ENCODE assay signal across 9 cellular contexts in the genomic region with DNA sequence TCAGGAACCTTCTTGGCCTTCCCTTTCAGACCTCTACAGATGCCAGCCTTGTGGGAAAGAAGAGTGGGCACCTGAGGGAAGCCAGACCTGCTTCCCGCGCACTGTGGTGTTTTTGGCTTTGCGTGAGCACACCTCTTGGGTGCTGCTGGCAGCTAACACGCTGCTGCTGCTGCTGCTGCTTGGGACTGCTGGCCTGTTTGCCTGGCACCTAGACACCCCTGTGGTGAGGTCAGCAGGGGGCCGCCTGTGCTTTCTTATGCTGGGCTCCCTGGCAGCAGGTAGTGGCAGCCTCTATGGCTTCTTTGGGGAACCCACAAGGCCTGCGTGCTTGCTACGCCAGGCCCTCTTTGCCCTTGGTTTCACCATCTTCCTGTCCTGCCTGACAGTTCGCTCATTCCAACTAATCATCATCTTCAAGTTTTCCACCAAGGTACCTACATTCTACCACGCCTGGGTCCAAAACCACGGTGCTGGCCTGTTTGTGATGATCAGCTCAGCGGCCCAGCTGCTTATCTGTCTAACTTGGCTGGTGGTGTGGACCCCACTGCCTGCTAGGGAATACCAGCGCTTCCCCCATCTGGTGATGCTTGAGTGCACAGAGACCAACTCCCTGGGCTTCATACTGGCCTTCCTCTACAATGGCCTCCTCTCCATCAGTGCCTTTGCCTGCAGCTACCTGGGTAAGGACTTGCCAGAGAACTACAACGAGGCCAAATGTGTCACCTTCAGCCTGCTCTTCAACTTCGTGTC. TPM values are rescaled to one million over a fixed set of nuclear protein-coding genes. Genes with fewer than 3 reads are reported as not detected.
DNase-seq lines count a peak whose midpoint lies in the region; ATAC-seq, FAIRE-seq and TF ChIP-seq lines count a peak whose summit lies in the region.
"Had no signal": no experiment of that assay in that cellular context is flagged by ENCODE, and none has a peak within 500 bp of the region (broad histone marks: within the 10 kb centered on the region; RNA-seq: fewer than 3 reads in every experiment).

No MANE protein-coding gene starts in this region.

- peaks cover 0 to 10% (median 0%) of the 10 kb centered on the region in 11 experiments; a peak in 6 of 22 replicates for H3K36me3 ChIP-seq in BLaER1 treated with 17β-estradiol and CSF1 and Interleukin-3, amounts not matched to agents 10 nM and 100 nM
- H3K36me3 ChIP-seq in OCI-LY7 (ENCODE audit: insufficient read depth, low read length): peaks cover 4% of the 10 kb centered on the region; the same call in 1 of the 2 replicates
- no peaks in the 10 kb centered on the region for H3K36me3 ChIP-seq in H1 (ENCODE audit: control insufficient read depth in 2 of 4, insufficient read depth in 4 of 4, low read length in 3 of 4)
- no peaks in the 10 kb centered on the region for H3K36me3 ChIP-seq in neural progenitor cell

- H3K4me3 Mint-ChIP-seq in neural progenitor cell: peak overlapping the region; percentile 95

- H3K18ac ChIP-seq in H1 (ENCODE audit: extremely low read depth, low read length): 0 out of 2 replicates have a peak overlapping the region, but pooled peaks have one; percentile 15

- peaks cover 16 to 34% (median 29%) of the 10 kb centered on the region in 11 experiments; a peak in 20 of 22 replicates for H4K20me1 ChIP-seq in BLaER1 treated with 17β-estradiol and CSF1 and Interleukin-3, amounts not matched to agents 10 nM and 100 nM
- H4K20me1 ChIP-seq in OCI-LY7 (ENCODE audit: insufficient read depth, low read length) (no peaks in the 10 kb centered on the region), H1 (replicated peaks in 1 of 2; ENCODE audit: control insufficient read depth in 1 of 2, insufficient read depth in 2 of 2, low read length in 2 of 2) (peaks cover 0 to 12% of the 10 kb centered on the region in 2 experiments), neural progenitor cell (ENCODE audit: low read depth) (peaks cover 12% of the 10 kb centered on the region)

- H2BK15ac ChIP-seq in H1 (ENCODE audit: low read length): peak overlapping the region; percentile 24; the same call in 1 of the 2 replicates

- POLR2A ChIA-PET in OCI-LY7 (lab: Charles Lee) (interaction anchor here (0.7 kb wide), 1 partner anchor 620 kb away, joined by 3 read pairs; no protein-coding TSS in a partner anchor), H1 (lab: Charles Lee; ENCODE audit: partially characterized antibody) (interaction anchor here (1.1 to 17.4 kb wide), 4 partner anchors 9 to 53 kb away, joined by 5 to 196 read pairs (median 7); a partner anchor contains a TSS)

- peaks cover 5% of the 10 kb centered on the region for H3K79me1 ChIP-seq in H1 (ENCODE audit: low read depth, low read length)

- no peak overlapping the region; the same call in 1 of the 2 replicates for H2BK5ac ChIP-seq in H1 (ENCODE audit: low read depth, low read length)

- H2BK20ac ChIP-seq in H1 (ENCODE audit: low read length): no peak overlapping the region

- H3K27me3 Mint-ChIP-seq in neural progenitor cell (ENCODE audit: insufficient read depth, low read depth): peaks cover 7% of the 10 kb centered on the region

- intact Hi-C loops in OCI-LY7 (cut with micrococcal nuclease; ENCODE audit: unreplicated experiment): no loop called here

- TF ChIP-seq CTCF in OCI-LY7 (conservative IDR thresholded peaks at IDR 0.05; ENCODE audit: low read length) (no peak), H1 (IDR thresholded peaks at IDR 0.05; ENCODE audit: control extremely low read depth in 1 of 3, insufficient read depth in 1 of 3, low read depth in 1 of 3, low read length in 3 of 3) (no peak), neural progenitor cell (IDR thresholded peaks at IDR 0.05) (no peak)

- peaks cover 29% of the 10 kb centered on the region for H3K4me1 Mint-ChIP-seq in neural progenitor cell

- peaks cover 10% of the 10 kb centered on the region for H3F3A ChIP-seq in neural progenitor cell (ENCODE audit: low read depth)

- peak overlapping the region; percentile 70 to 99 (median 95) for H3K4me2 ChIP-seq in BLaER1 treated with 17β-estradiol and CSF1 and Interleukin-3, amounts not matched to agents 10 nM and 100 nM
- H3K4me2 ChIP-seq in OCI-LY7 (ENCODE audit: low read length) (peak overlapping the region; percentile 73), H1 (ENCODE audit: insufficient read depth in 1 of 2, low read depth in 2 of 2, low read length in 2 of 2) (peak overlapping the region; percentile 70 to 87), neural progenitor cell (peak overlapping the region; percentile 81)

- H2AFZ ChIP-seq in OCI-LY7 (ENCODE audit: low read length) (peak overlapping the region; percentile 60; the same call in 1 of the 2 replicates), H1 (ENCODE audit: low read length) (peak overlapping the region; percentile 34; the same call in 1 of the 2 replicates), neural progenitor cell (replicated peaks) (no peak overlapping the region)

- peak overlapping the region; percentile 68 for H2AK5ac ChIP-seq in H1 (ENCODE audit: low read depth, low read length)

- peak overlapping the region; percentile 52 for H4K91ac ChIP-seq in H1 (replicated peaks; ENCODE audit: insufficient read length, low read length)

- 88% methylated on average over 14 of the region's 14 CpGs; no CpG with 5 or more reads in 1 of the 2 experiments for WGBS in H1 (ENCODE audit: extremely low coverage in 1 of 2, insufficient coverage in 1 of 2, insufficient read length in 1 of 2, insufficient replicate concordance in 2 of 2, low coverage in 1 of 2, low lambda C conversion rate in 2 of 2, missing lambda C conversion rate in 1 of 2), 2 experiments

- H3K27me3 ChIP-seq in BLaER1 treated with 17β-estradiol and CSF1 and Interleukin-3, amounts not matched to agents 10 nM and 100 nM: no peaks in the 10 kb centered on the region
- H3K27me3 ChIP-seq in H1 (replicated peaks in 1 of 4; ENCODE audit: control insufficient read depth in 3 of 4, extremely low read depth in 1 of 4, insufficient read depth in 3 of 4, low read length in 3 of 4): no peaks in the 10 kb centered on the region; a peak in 2 of 7 replicates
- H3K27me3 ChIP-seq in neural progenitor cell: no peaks in the 10 kb centered on the region

- TF ChIP-seq EP300 in H1 (IDR thresholded peaks at IDR 0.05; ENCODE audit: borderline replicate concordance in 1 of 2, low read depth in 2 of 2, low read length in 2 of 2): no peak

- H3K9ac ChIP-seq in BLaER1 treated with 17β-estradiol and CSF1 and Interleukin-3, amounts not matched to agents 10 nM and 100 nM: peak overlapping the region in 5 of 11 experiments; percentile 84 to 94 (median 88); a peak in 9 of 22 replicates
- H3K9ac ChIP-seq in H1 (replicated peaks in 1 of 4; ENCODE audit: extremely low read depth in 1 of 4, low read depth in 3 of 4, low read length in 3 of 4) (0 out of 7 replicates have a peak overlapping the region, but pooled peaks of 1 of the 4 experiments have one; percentile 8), neural progenitor cell (no peak overlapping the region)

- H3K4ac ChIP-seq in H1 (replicated peaks; ENCODE audit: insufficient read length, low read depth, low read length): peak overlapping the region; percentile 40

- no peak for TF ChIP-seq POLR2A in H1 (IDR thresholded peaks at IDR 0.05; ENCODE audit: control extremely low read depth in 1 of 2, low read depth in 2 of 2, low read length in 2 of 2)

- CTCF ChIA-PET in OCI-LY7 (lab: Charles Lee; ENCODE audit: unreplicated experiment) (interaction anchor here (1.3 kb wide), 1 partner anchor 8 kb away, joined by 5 read pairs; no protein-coding TSS in a partner anchor), H1 (lab: Charles Lee; ENCODE audit: partially characterized antibody) (interaction anchor here (1.7 to 4.3 kb wide), 2 partner anchors 9 to 25 kb away, joined by 3 to 23 read pairs; a partner anchor contains a TSS)

- peak overlapping the region; percentile 87 for H3K27ac Mint-ChIP-seq in neural progenitor cell

- peak overlapping the region; percentile 72 for H4K8ac ChIP-seq in H1 (ENCODE audit: extremely low read depth, insufficient read depth, low read length)

- no peak for TF ChIP-seq RAD21 in H1 (IDR thresholded peaks at IDR 0.05 in 1 of 2, conservative IDR thresholded peaks at IDR 0.05 in 1 of 2; ENCODE audit: low read depth in 2 of 2, low read length in 2 of 2)

- no peaks in the 10 kb centered on the region for H3K9me3 Mint-ChIP-seq in neural progenitor cell

- no peak overlapping the region for H3K14ac ChIP-seq in H1 (ENCODE audit: insufficient read length)

- H3K4me3 ChIP-seq in BLaER1 treated with 17β-estradiol and CSF1 and Interleukin-3, amounts not matched to agents 10 nM and 100 nM: no peak overlapping the region
- H3K4me3 ChIP-seq in OCI-LY7 (ENCODE audit: low read depth, low read length, poor library complexity, severe bottlenecking) (peak overlapping the region; percentile 86), H1 (ENCODE audit: extremely low read depth in 1 of 4, insufficient read depth in 2 of 4, low read depth in 3 of 4, low read length in 4 of 4) (peak overlapping the region in 1 of 4 experiments; percentile 72; a peak in 3 of 8 replicates), neural progenitor cell (peak overlapping the region; percentile 82)

- no peak overlapping the region for H4K5ac ChIP-seq in H1 (ENCODE audit: insufficient read length, low read depth, low read length)

- no peaks in the 10 kb centered on the region for H3K36me3 Mint-ChIP-seq in neural progenitor cell

- no peak overlapping the region for H3K23ac ChIP-seq in H1 (ENCODE audit: insufficient read length)

- DNase-seq in OCI-LY7 (ENCODE audit: low spot score) (no peak), H1 (ENCODE audit: low read depth in 1 of 2, low spot score in 2 of 2) (no peak), neural progenitor cell (ENCODE audit: low spot score) (no peak), H4 (ENCODE audit: low spot score) (no peak), COR-L47 (lab: John Stamatoyannopoulos, UW) (no peak), RKO (ENCODE audit: low spot score) (no peak)

- no peak for ATAC-seq in HG02588 (IDR thresholded peaks at IDR 0.05; ENCODE audit: unreplicated experiment)

- H3K79me2 ChIP-seq in OCI-LY7 (ENCODE audit: insufficient read depth, low read depth, low read length) (peaks cover 19% of the 10 kb centered on the region), H1 (ENCODE audit: control insufficient read depth in 1 of 2, insufficient read depth in 2 of 2, low read length in 2 of 2) (peaks cover 0 to 13% of the 10 kb centered on the region in 2 experiments; a peak in 1 of 4 replicates), neural progenitor cell (ENCODE audit: low read depth) (peaks cover 26% of the 10 kb centered on the region)

- peak overlapping the region in 6 of 11 experiments; percentile 81 to 95 (median 89); a peak in 7 of 22 replicates for H3K27ac ChIP-seq in BLaER1 treated with 17β-estradiol and CSF1 and Interleukin-3, amounts not matched to agents 10 nM and 100 nM
- H3K27ac ChIP-seq in OCI-LY7 (ENCODE audit: low read depth, low read length, poor library complexity, severe bottlenecking) (no peak overlapping the region), H1 (ENCODE audit: low read depth, low read length) (peak overlapping the region; percentile 6; the same call in 1 of the 2 replicates), neural progenitor cell (no peak overlapping the region)

- H3K4me1 ChIP-seq in BLaER1 treated with 17β-estradiol and CSF1 and Interleukin-3, amounts not matched to agents 10 nM and 100 nM: peaks cover 42 to 51% (median 48%) of the 10 kb centered on the region in 10 experiments
- H3K4me1 ChIP-seq in OCI-LY7 (ENCODE audit: insufficient read depth, low read length, poor library complexity, severe bottlenecking) (peaks cover 29% of the 10 kb centered on the region), H1 (replicated peaks in 1 of 4; ENCODE audit: control insufficient read depth in 3 of 4, insufficient read depth in 4 of 4, low read length in 3 of 4) (peaks cover 0 to 17% (median 15%) of the 10 kb centered on the region in 4 experiments; a peak in 6 of 7 replicates), neural progenitor cell (peaks cover 13% of the 10 kb centered on the region)

- BruUV-seq in OCI-LY7 (replicated peaks; lab: Mats Ljungman, UMichigan): no TSS peak

- peaks cover 5% of the 10 kb centered on the region for H3K23me2 ChIP-seq in H1 (ENCODE audit: low read depth, low read length)

- no peak for FAIRE-seq in H1 (lab: Jason Lieb, UNC)

- peak overlapping the region; percentile 32 for H2BK12ac ChIP-seq in H1 (ENCODE audit: low read depth, low read length)

- H3K9me2 ChIP-seq in OCI-LY7 (ENCODE audit: insufficient read depth, low read length): no peaks in the 10 kb centered on the region

- H2BK120ac ChIP-seq in H1 (replicated peaks; ENCODE audit: low read depth, low read length): no peak overlapping the region

- no peaks in the 10 kb centered on the region for H3K9me3 ChIP-seq in BLaER1 treated with 17β-estradiol and CSF1 and Interleukin-3, amounts not matched to agents 10 nM and 100 nM (replicated peaks in 1 of 11)
- no peaks in the 10 kb centered on the region for H3K9me3 ChIP-seq in OCI-LY7 (ENCODE audit: low read length)
- H3K9me3 ChIP-seq in H1 (ENCODE audit: insufficient read depth in 2 of 2, low read depth in 1 of 2, low read length in 1 of 2): no peaks in the 10 kb centered on the region
- H3K9me3 ChIP-seq in neural progenitor cell (ENCODE audit: low read depth): no peaks in the 10 kb centered on the region

- H3K56ac ChIP-seq in H1 (replicated peaks; ENCODE audit: insufficient read length, low read depth, low read length): no peak overlapping the region

RNA-seq across cellular contexts. Expression of a gene that starts 1.0 kb away (rescaled TPM):
- total RNA-seq in OCI-LY7 (2014; rRNA removed; shearing (Covaris generic)): 28.9 and 41.9 TPM in 2 replicates
- 51.3 and 58.2 TPM in 2 replicates for total RNA-seq in OCI-LY7 (2022)
- 21.4 and 28.2 TPM in 2 replicates for total RNA-seq in H1 (2021; fragmentation: NEBNext Ultra II Directional; extraction: Animal tissue kit (Norgen Biotek cat#: 25700))
- 28.8 and 35.7 TPM in 2 replicates for polyA plus RNA-seq in H1 (2011; rRNA removed)
- 27.3 TPM for polyA plus RNA-seq in H1 (2011; cell fraction: cytosol; rRNA removed)
- polyA plus RNA-seq in H1 (2011; cell fraction: nucleus; rRNA removed): 58.6 TPM
- polyA plus RNA-seq in H1 (2012, experiment 1 of 2): 21.0 to 37.0 TPM (median 31.1 TPM) in 4 replicates
- 17.9 TPM for polyA plus RNA-seq in H1 (2012, experiment 2 of 2)
- polyA plus RNA-seq in H1 (2013, experiment 1 of 2): 21.5 TPM
- 18.8 TPM for polyA plus RNA-seq in H1 (2013, experiment 2 of 2)
- polyA minus RNA-seq in H1 (2011; rRNA and poly(A)+ RNA removed): 15.0 and 17.6 TPM in 2 replicates
- polyA minus RNA-seq in H1 (2011; cell fraction: cytosol; rRNA and poly(A)+ RNA removed): 27.2 TPM
- 23.3 TPM for polyA minus RNA-seq in H1 (2011; cell fraction: nucleus; rRNA and poly(A)+ RNA removed)
- 18.3 and 28.3 TPM in 2 replicates for total RNA-seq in neural progenitor cell (ENCODE audit: low replicate concordance)
- 6.3 and 8.8 TPM in 2 replicates for total RNA-seq in H4 (2014; rRNA removed; shearing (Covaris generic))

RNA-seq across cellular contexts. Expression of a gene that starts 23.7 kb away (rescaled TPM):
- total RNA-seq in OCI-LY7 (2014; rRNA removed; shearing (Covaris generic)): not detected in 2 replicates
- total RNA-seq in OCI-LY7 (2022) (0.11 TPM in 1 of 2 replicates, not detected in the other), neural progenitor cell (ENCODE audit: low replicate concordance) (not detected in 2 replicates)
- total RNA-seq in H1 (2021; fragmentation: NEBNext Ultra II Directional; extraction: Animal tissue kit (Norgen Biotek cat#: 25700)): 0.13 TPM in 1 of 2 replicates, not detected in the other
- 0.17 and 0.26 TPM in 2 replicates for polyA plus RNA-seq in H1 (2011; rRNA removed)
- polyA plus RNA-seq in H1 (2011; cell fraction: cytosol; rRNA removed): 0.06 TPM
- 0.14 TPM for polyA plus RNA-seq in H1 (2011; cell fraction: nucleus; rRNA removed)
- polyA plus RNA-seq in H1 (2012, experiment 1 of 2): 0.08 to 0.11 TPM in 2 of 4 replicates, not detected in the others
- polyA plus RNA-seq in H1 (2012, experiment 2 of 2): not detected
- polyA plus RNA-seq in H1 (2013, experiment 1 of 2): 0.04 TPM
- 0.04 TPM for polyA plus RNA-seq in H1 (2013, experiment 2 of 2)
- 0.29 TPM in 1 of 2 replicates, not detected in the other for polyA minus RNA-seq in H1 (2011; rRNA and poly(A)+ RNA removed)
- polyA minus RNA-seq in H1 (2011; cell fraction: cytosol; rRNA and poly(A)+ RNA removed): not detected
- not detected for polyA minus RNA-seq in H1 (2011; cell fraction: nucleus; rRNA and poly(A)+ RNA removed)
- not detected in 2 replicates for total RNA-seq in H4 (2014; rRNA removed; shearing (Covaris generic))
- total RNA-seq: RPMI7951 had no signal

RNA-seq across cellular contexts. Expression of a gene that starts 23.9 kb away (rescaled TPM):
- 7.2 and 7.4 TPM in 2 replicates for total RNA-seq in OCI-LY7 (2014; rRNA removed; shearing (Covaris generic))
- 5.6 and 7.6 TPM in 2 replicates for total RNA-seq in OCI-LY7 (2022)
- total RNA-seq in H1 (2021; fragmentation: NEBNext Ultra II Directional; extraction: Animal tissue kit (Norgen Biotek cat#: 25700)): 22.1 and 22.3 TPM in 2 replicates
- 11.9 and 25.4 TPM in 2 replicates for polyA plus RNA-seq in H1 (2011; rRNA removed)
- polyA plus RNA-seq in H1 (2011; cell fraction: cytosol; rRNA removed): 13.0 TPM
- 25.4 TPM for polyA plus RNA-seq in H1 (2011; cell fraction: nucleus; rRNA removed)
- 13.8 to 19.3 TPM (median 17.5 TPM) in 4 replicates for polyA plus RNA-seq in H1 (2012, experiment 1 of 2)
- 17.9 TPM for polyA plus RNA-seq in H1 (2012, experiment 2 of 2)
- polyA plus RNA-seq in H1 (2013, experiment 1 of 2): 10.0 TPM
- polyA plus RNA-seq in H1 (2013, experiment 2 of 2): 8.5 TPM
- polyA minus RNA-seq in H1 (2011; rRNA and poly(A)+ RNA removed): 20.1 and 27.9 TPM in 2 replicates
- polyA minus RNA-seq in H1 (2011; cell fraction: cytosol; rRNA and poly(A)+ RNA removed): 30.3 TPM
- polyA minus RNA-seq in H1 (2011; cell fraction: nucleus; rRNA and poly(A)+ RNA removed): 34.4 TPM
- total RNA-seq in neural progenitor cell (ENCODE audit: low replicate concordance): 4.8 and 7.2 TPM in 2 replicates
- 8.4 and 11.4 TPM in 2 replicates for total RNA-seq in H4 (2014; rRNA removed; shearing (Covaris generic))

RNA-seq across cellular contexts. Expression of a gene that starts 24.5 kb away (rescaled TPM):
- total RNA-seq in OCI-LY7 (2014; rRNA removed; shearing (Covaris generic)): 30.7 and 39.1 TPM in 2 replicates
- total RNA-seq in OCI-LY7 (2022): 58.8 and 65.5 TPM in 2 replicates
- 38.1 and 42.9 TPM in 2 replicates for total RNA-seq in H1 (2021; fragmentation: NEBNext Ultra II Directional; extraction: Animal tissue kit (Norgen Biotek cat#: 25700))
- polyA plus RNA-seq in H1 (2011; rRNA removed): 11.6 and 17.1 TPM in 2 replicates
- polyA plus RNA-seq in H1 (2011; cell fraction: cytosol; rRNA removed): 14.3 TPM
- polyA plus RNA-seq in H1 (2011; cell fraction: nucleus; rRNA removed): 13.0 TPM
- 7.7 to 13.4 TPM (median 9.7 TPM) in 4 replicates for polyA plus RNA-seq in H1 (2012, experiment 1 of 2)
- polyA plus RNA-seq in H1 (2012, experiment 2 of 2): 3.5 TPM
- 14.9 TPM for polyA plus RNA-seq in H1 (2013, experiment 1 of 2)
- 14.8 TPM for polyA plus RNA-seq in H1 (2013, experiment 2 of 2)
- 30.9 and 33.2 TPM in 2 replicates for polyA minus RNA-seq in H1 (2011; rRNA and poly(A)+ RNA removed)
- polyA minus RNA-seq in H1 (2011; cell fraction: cytosol; rRNA and poly(A)+ RNA removed): 20.6 TPM
- 40.2 TPM for polyA minus RNA-seq in H1 (2011; cell fraction: nucleus; rRNA and poly(A)+ RNA removed)
- total RNA-seq in neural progenitor cell (ENCODE audit: low replicate concordance): 28.1 and 48.0 TPM in 2 replicates
- 12.0 and 14.9 TPM in 2 replicates for total RNA-seq in H4 (2014; rRNA removed; shearing (Covaris generic))

RNA-seq across cellular contexts. Expression of a gene that starts 34.7 kb away (rescaled TPM):
- total RNA-seq in OCI-LY7 (2014; rRNA removed; shearing (Covaris generic)): 5.3 and 7.9 TPM in 2 replicates
- total RNA-seq in OCI-LY7 (2022) (14.6 and 14.7 TPM in 2 replicates), neural progenitor cell (ENCODE audit: low replicate concordance) (32.0 and 35.6 TPM in 2 replicates)
- 38.7 and 39.6 TPM in 2 replicates for total RNA-seq in H1 (2021; fragmentation: NEBNext Ultra II Directional; extraction: Animal tissue kit (Norgen Biotek cat#: 25700))
- 11.7 and 16.5 TPM in 2 replicates for polyA plus RNA-seq in H1 (2011; rRNA removed)
- 10.7 TPM for polyA plus RNA-seq in H1 (2011; cell fraction: cytosol; rRNA removed)
- 14.8 TPM for polyA plus RNA-seq in H1 (2011; cell fraction: nucleus; rRNA removed)
- 28.4 to 32.4 TPM (median 30.4 TPM) in 4 replicates for polyA plus RNA-seq in H1 (2012, experiment 1 of 2)
- polyA plus RNA-seq in H1 (2012, experiment 2 of 2): 29.9 TPM
- 19.5 TPM for polyA plus RNA-seq in H1 (2013, experiment 1 of 2)
- polyA plus RNA-seq in H1 (2013, experiment 2 of 2): 23.7 TPM
- polyA minus RNA-seq in H1 (2011; rRNA and poly(A)+ RNA removed): 11.3 and 16.2 TPM in 2 replicates
- 10.7 TPM for polyA minus RNA-seq in H1 (2011; cell fraction: cytosol; rRNA and poly(A)+ RNA removed)
- 7.1 TPM for polyA minus RNA-seq in H1 (2011; cell fraction: nucleus; rRNA and poly(A)+ RNA removed)
- total RNA-seq in H4 (2014; rRNA removed; shearing (Covaris generic)): 7.6 and 7.8 TPM in 2 replicates

Comparison
In these comparisons a context has a peak if more than half of its experiments do, and no peak if none do; other contexts are left out.
1. H3K27ac ChIP-seq: peak in BLaER1 treated with 17β-estradiol and CSF1 and Interleukin-3, amounts not matched to agents 10 nM and 100 nM (6 of 11) and H1 (single experiment); none in OCI-LY7 (single experiment) and neural progenitor cell (single experiment).
2. H3K4me3 ChIP-seq: peak in OCI-LY7 (single experiment) and neural progenitor cell (single experiment); none in BLaER1 treated with 17β-estradiol and CSF1 and Interleukin-3, amounts not matched to agents 10 nM and 100 nM (0 of 10).
3. Peak in every context shown above with its lines, with median percentiles within 50 percentile points of each other: H3K4me2 ChIP-seq.